In genomic region chr3:151329368-151329767, GRCh38 we compare ENCODE assay signal across 11 cellular contexts. TPM values are rescaled to one million over a fixed set of nuclear protein-coding genes. Genes with fewer than 3 reads are reported as not detected.
DNase-seq lines count a peak whose midpoint lies in the region; ATAC-seq and TF ChIP-seq lines count a peak whose summit lies in the region.
"Had no signal": no experiment of that assay in that cellular context is flagged by ENCODE, and none has a peak within 500 bp of the region (broad histone marks: within the 10 kb centered on the region; RNA-seq: fewer than 3 reads in every experiment).

P2RY13 (minus strand) TSS chr3:151329549; CDS start chr3:151329528, 21 bp downstream.

- H2AFZ ChIP-seq in Karpas-422 (ENCODE audit: low read length): peak within 1 kb of the TSS; percentile 91

- no peaks in the 10 kb centered on the region for H3K79me2 ChIP-seq in Karpas-422 (ENCODE audit: low read length)

- H3K27me3 Mint-ChIP-seq in MCF 10A (ENCODE audit: insufficient read depth, unreplicated experiment): no peaks in the 10 kb centered on the region

- peaks cover 8% of the 10 kb centered on the region for H3K4me1 Mint-ChIP-seq in MCF 10A (ENCODE audit: insufficient read depth, unreplicated experiment)

- H3K4me1 ChIP-seq in Karpas-422 (ENCODE audit: low read length): peaks cover 37% of the 10 kb centered on the region
- no peaks in the 10 kb centered on the region for H3K4me1 ChIP-seq in muscle layer of duodenum (ENCODE audit: control insufficient read depth in 1 of 2, insufficient read depth in 2 of 2, low read length in 2 of 2)
- no peaks in the 10 kb centered on the region for H3K4me1 ChIP-seq in prostate gland (replicated peaks)
- H3K4me1 ChIP-seq in sigmoid colon: no peaks in the 10 kb centered on the region

- TF ChIP-seq EP300 in sigmoid colon (IDR thresholded peaks at IDR 0.05): no peak

- CTCF ChIA-PET in MCF 10A (lab: Yijun Ruan, JAX): interaction anchor here (0.6 to 6.0 kb wide), 10 partner anchors 8 to 547 kb away, joined by 3 to 65 read pairs (median 4); no protein-coding TSS in a partner anchor

- peak within 1 kb of the TSS; percentile 17 for H3K4me2 ChIP-seq in Karpas-422 (ENCODE audit: low read depth, low read length, poor library complexity, severe bottlenecking)

- no peaks in the 10 kb centered on the region for H3K9me3 ChIP-seq in Karpas-422 (ENCODE audit: low read length)
- H3K9me3 ChIP-seq in muscle layer of duodenum (ENCODE audit: control insufficient read depth in 1 of 2, low read length in 2 of 2): no peaks in the 10 kb centered on the region
- no peaks in the 10 kb centered on the region for H3K9me3 ChIP-seq in prostate gland
- H3K9me3 ChIP-seq in sigmoid colon: no peaks in the 10 kb centered on the region

- no peaks in the 10 kb centered on the region for H3K36me3 Mint-ChIP-seq in MCF 10A (ENCODE audit: insufficient read depth, unreplicated experiment)
- H3K36me3 Mint-ChIP-seq: CD4-positive, CD25-positive, alpha-beta regulatory T cell had no signal

- TF ChIP-seq POLR2A in prostate gland (IDR thresholded peaks at IDR 0.05) (no peak), sigmoid colon (IDR thresholded peaks at IDR 0.05) (no peak)

- H3K9me2 ChIP-seq in Karpas-422 (replicated peaks; ENCODE audit: insufficient read depth, low read length): no peaks in the 10 kb centered on the region

- H3K27ac ChIP-seq in Karpas-422 (ENCODE audit: low read length) (no peak within 1 kb of the TSS), muscle layer of duodenum (ENCODE audit: low read length) (no peak within 1 kb of the TSS), prostate gland (no peak within 1 kb of the TSS), sigmoid colon (no peak within 1 kb of the TSS)

- 92% methylated on average over 1 of the region's 1 CpG for WGBS in prostate gland
- 82 to 90% methylated on average over 1 of the region's 1 CpG for WGBS in sigmoid colon, 2 donors

- no TSS peak for BruUV-seq in MCF 10A (replicated peaks; lab: Mats Ljungman, UMichigan)

- peak; percentile 27 to 39 for DNase-seq in AML-193 (lab: John Stamatoyannopoulos, UW)
- peak; percentile 55 for DNase-seq in Karpas-422
- no peak for DNase-seq in MCF 10A (ENCODE audit: unreplicated experiment)
- no peak for DNase-seq in NCI-H2029 (lab: John Stamatoyannopoulos, UW)
- no peak for DNase-seq in prostate gland (ENCODE audit: low spot score)
- DNase-seq in sigmoid colon: no peak
- DNase-seq: NCI-H1694 had no signal

- H3K36me3 ChIP-seq in Karpas-422 (ENCODE audit: insufficient read depth, low read length) (no peaks in the 10 kb centered on the region), muscle layer of duodenum (ENCODE audit: control insufficient read depth in 1 of 2, insufficient read depth in 2 of 2, low read length in 2 of 2) (no peaks in the 10 kb centered on the region), prostate gland (no peaks in the 10 kb centered on the region), sigmoid colon (no peaks in the 10 kb centered on the region)

- H3K27ac Mint-ChIP-seq in MCF 10A (ENCODE audit: low read depth, unreplicated experiment): peak within 1 kb of the TSS; percentile 70
- H3K27ac Mint-ChIP-seq: CD4-positive, CD25-positive, alpha-beta regulatory T cell had no signal

- H4K20me1 ChIP-seq in Karpas-422 (ENCODE audit: insufficient read depth, low read depth, low read length): no peaks in the 10 kb centered on the region

- H3K9me3 Mint-ChIP-seq in MCF 10A (ENCODE audit: unreplicated experiment): no peaks in the 10 kb centered on the region

- H3K9ac ChIP-seq in Karpas-422 (ENCODE audit: low read length): no peak within 1 kb of the TSS

- TF ChIP-seq CTCF in MCF 10A (IDR thresholded peaks at IDR 0.05; ENCODE audit: unreplicated experiment): no peak
- no peak for TF ChIP-seq CTCF in prostate gland (IDR thresholded peaks at IDR 0.05)
- no peak for TF ChIP-seq CTCF in sigmoid colon (IDR thresholded peaks at IDR 0.05)

- H3K4me3 Mint-ChIP-seq in MCF 10A (ENCODE audit: unreplicated experiment): peak within 1 kb of the TSS; percentile 63

- no peaks in the 10 kb centered on the region for H3K27me3 ChIP-seq in Karpas-422 (ENCODE audit: low read length)
- no peaks in the 10 kb centered on the region for H3K27me3 ChIP-seq in muscle layer of duodenum (ENCODE audit: low read depth, low read length)
- no peaks in the 10 kb centered on the region for H3K27me3 ChIP-seq in prostate gland (replicated peaks; ENCODE audit: insufficient read depth)
- H3K27me3 ChIP-seq in sigmoid colon: no peaks in the 10 kb centered on the region

- no peak within 1 kb of the TSS for H3K4me3 ChIP-seq in Karpas-422 (ENCODE audit: low read length)
- H3K4me3 ChIP-seq in muscle layer of duodenum (ENCODE audit: low read depth in 1 of 2, low read length in 2 of 2): peak within 1 kb of the TSS; percentile 16 to 35
- H3K4me3 ChIP-seq in prostate gland: no peak within 1 kb of the TSS
- H3K4me3 ChIP-seq in sigmoid colon: peak within 1 kb of the TSS in 2 of 4 donors; percentile 19 to 24

- POLR2A ChIA-PET in MCF 10A (lab: Yijun Ruan, JAX): interaction anchor here (0.7 to 2.8 kb wide), 4 partner anchors 17 to 43 kb away, joined by 4 to 34 read pairs (median 7); no protein-coding TSS in a partner anchor

- intact Hi-C loops in MCF 10A (cut with micrococcal nuclease): no loop called here
- intact Hi-C loops in prostate gland (cut with DNase I): no loop called here
- intact Hi-C loops in sigmoid colon (cut with DNase I): loop anchor here (5.0 kb wide), 1 partner anchor 162 kb away; no protein-coding TSS in a partner anchor

- ATAC-seq in GM21717 (IDR thresholded peaks at IDR 0.05; ENCODE audit: unreplicated experiment): no peak

RNA-seq across cellular contexts. Expression of gene P2RY13, which starts in this region (rescaled TPM):
- 0.40 and 0.97 TPM in 2 replicates for total RNA-seq in Karpas-422 (2014; rRNA removed; shearing (Covaris generic); ENCODE audit: low replicate concordance)
- total RNA-seq in MCF 10A (2022): not detected in 2 replicates
- under 1 TPM; 0.28 to 0.73 TPM for total RNA-seq in prostate gland
- 1 to 10 TPM in 2 of 4 donors, under 1 TPM in 2; 0.28 to 2.3 (median 1.3) TPM for total RNA-seq in sigmoid colon
- 1 to 10 TPM in 2 of 3 donors, under 1 TPM in 1; 0.60 to 3.9 (median 3.0) TPM for polyA plus RNA-seq in sigmoid colon
- total RNA-seq: CD4-positive, CD25-positive, alpha-beta regulatory T cell; renal cortical epithelial cell had no signal

Comparison
In these comparisons a context has a peak if more than half of its experiments do, and no peak if none do; other contexts are left out.
1. Peak in DNase-seq and H3K4me2 ChIP-seq in Karpas-422; RNA of the gene not detected or under 1 TPM.
2. DNase-seq: peak in AML-193 (2 of 2); none in MCF 10A (single experiment), NCI-H2029 (single experiment), prostate gland (single experiment) and sigmoid colon (single experiment).
3. H3K4me3 ChIP-seq: peak in muscle layer of duodenum (2 of 2); none in Karpas-422 (single experiment) and prostate gland (0 of 2).